8 cellular contexts compared by ENCODE assay signal in the genomic region with DNA sequence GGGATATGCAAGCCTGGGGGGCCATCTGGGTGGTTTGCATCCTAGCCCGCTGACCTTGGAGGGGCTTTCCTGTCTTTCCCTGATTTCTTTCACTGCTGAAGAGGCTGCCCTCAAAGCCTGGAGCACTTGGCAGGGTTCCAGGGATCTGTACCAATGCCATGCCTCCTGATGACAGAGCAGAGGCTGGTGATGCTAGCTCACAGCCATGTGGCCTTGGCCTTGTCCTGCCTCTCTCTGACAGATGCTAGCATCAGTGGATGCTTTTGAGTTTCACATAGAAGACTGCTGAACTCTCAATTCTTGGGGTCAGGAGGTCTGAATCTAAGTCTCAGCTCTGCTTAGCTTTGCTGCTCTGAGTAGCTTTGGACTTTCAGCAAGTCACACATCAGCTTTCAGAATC. TPM values are rescaled to one million over a fixed set of nuclear protein-coding genes. Genes with fewer than 3 reads are reported as not detected.
A peak's percentile ranks its signal among the peaks of the same experiment; 100 is the strongest.
DNase-seq lines count a peak whose midpoint lies in the region; ATAC-seq and TF ChIP-seq lines count a peak whose summit lies in the region.

No MANE protein-coding gene starts in this region.

- peaks cover 0 to 24% (median 14%) of the 10 kb centered on the region in 4 donors for H3K4me1 ChIP-seq in tibial nerve

- H3K4me3 ChIP-seq in tibial nerve (peak overlapping the region in 2 of 4 donors; percentile 17 to 31), coronary artery (no peak overlapping the region)

- peak overlapping the region in 3 of 4 donors; percentile 65 to 73 (median 68) for H3K27ac ChIP-seq in tibial nerve
- H3K27ac ChIP-seq in coronary artery = peak overlapping the region in 1 of 2 donors; percentile 21

- WGBS in tibial nerve, 2 donors = 85 to 89% methylated on average over 1 of the region's 1 CpG

- H3K9me3 ChIP-seq in tibial nerve = no peaks in the 10 kb centered on the region

- no peak for TF ChIP-seq EP300 in tibial nerve (IDR thresholded peaks at IDR 0.05)

- ATAC-seq in GM21423 (IDR thresholded peaks at IDR 0.05; ENCODE audit: unreplicated experiment) (peak; percentile 27), HG03135 (IDR thresholded peaks at IDR 0.05; ENCODE audit: unreplicated experiment) (no peak)

- no peak for TF ChIP-seq POLR2A in tibial nerve (IDR thresholded peaks at IDR 0.05)

- no peak for TF ChIP-seq CTCF in tibial nerve (IDR thresholded peaks at IDR 0.05)
- no peak for TF ChIP-seq CTCF in coronary artery (IDR thresholded peaks at IDR 0.05)

- H3K36me3 ChIP-seq in tibial nerve = no peaks in the 10 kb centered on the region

- peak; percentile 41 for DNase-seq in EH (ENCODE audit: low read depth)
- DNase-seq in NCI-H2029 (lab: John Stamatoyannopoulos, UW) = peak; percentile 79
- peak; percentile 6 for DNase-seq in fibroblast of peridontal ligament (ENCODE audit: extremely low read depth)
- DNase-seq in tibial nerve (ENCODE audit: low spot score in 2 of 2) = peak in 1 of 2 donors; percentile 24
- no peak for DNase-seq in coronary artery (ENCODE audit: low spot score)
- no peak for DNase-seq in hippocampal formation (lab: John Stamatoyannopoulos, UW)

- H3K27me3 ChIP-seq in tibial nerve = no peaks in the 10 kb centered on the region

RNA-seq across cellular contexts. Expression of gene RREB1, which starts 21.9 kb away (rescaled TPM):
- total RNA-seq in tibial nerve = 10 to 100 TPM; 32.3 to 61.5 (median 36.3) TPM

Comparison
In these comparisons a context has a peak if more than half of its experiments do, and no peak if none do; other contexts are left out.
1. DNase-seq: peak in EH (single experiment), NCI-H2029 (single experiment) and fibroblast of peridontal ligament (single experiment); none in coronary artery (single experiment) and hippocampal formation (0 of 2).